ENCODE assay signal across 16 cellular contexts in the genomic region with DNA sequence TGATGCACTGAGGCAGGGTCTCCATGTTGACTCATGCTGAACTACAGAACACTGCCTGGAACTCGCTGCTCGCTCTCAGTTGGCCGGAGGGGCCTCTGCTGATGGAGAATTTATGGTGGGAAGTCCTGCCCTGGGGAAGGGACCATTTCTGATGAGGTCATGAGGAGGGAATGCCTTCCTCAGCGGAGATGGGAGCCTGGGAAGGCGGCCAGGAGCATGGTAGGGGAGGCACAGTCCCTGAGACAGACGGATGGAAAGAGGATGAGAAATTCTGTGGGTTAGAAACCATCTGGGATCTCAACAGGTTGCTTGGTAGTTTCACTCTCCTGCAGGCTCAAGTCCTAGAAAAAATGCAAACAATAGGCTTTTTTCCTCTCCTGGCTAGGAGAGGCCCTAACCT. TPM values are rescaled to one million over a fixed set of nuclear protein-coding genes. Genes with fewer than 3 reads are reported as not detected.
DNase-seq lines count a peak whose midpoint lies in the region; ATAC-seq and TF ChIP-seq lines count a peak whose summit lies in the region.
"Had no signal": no experiment of that assay in that cellular context is flagged by ENCODE, and none has a peak within 500 bp of the region (broad histone marks: within the 10 kb centered on the region; RNA-seq: fewer than 3 reads in every experiment).

No MANE protein-coding gene starts in this region.

- no peaks in the 10 kb centered on the region for H3K9me3 ChIP-seq in HEK293 (ENCODE audit: control insufficient read depth, insufficient read depth, low read depth, low read length)

- POLR2A ChIA-PET in HEK293 (lab: Yijun Ruan, JAX), result no interaction called here

- CTCF ChIA-PET in HEK293 (lab: Yijun Ruan, JAX), result no interaction called here

- H3K4me3 ChIP-seq in HEK293 (ENCODE audit: low read depth, low read length) (no peak overlapping the region), astrocyte of the cerebellum (ENCODE audit: low read depth, low read length) (no peak overlapping the region)

- ATAC-seq in HG02588 (IDR thresholded peaks at IDR 0.05; ENCODE audit: unreplicated experiment) (no peak), GM18502 (IDR thresholded peaks at IDR 0.05; ENCODE audit: poor library complexity, unreplicated experiment) (no peak)
- ATAC-seq: activated naive CD4-positive, alpha-beta T cell treated with anti-CD3 and anti-CD28 coated beads, Interleukin-2, amount 50 U/mL, for 72 hours; left cardiac atrium had no signal

- TF ChIP-seq CTCF in HEK293 (tag by site-specific recombination; IDR thresholded peaks at IDR 0.05) (no peak), astrocyte of the cerebellum (IDR thresholded peaks at IDR 0.05; ENCODE audit: low read depth, low read length, missing control alignments) (no peak)

- DNase-seq in A172 (ENCODE audit: low spot score) (peak; percentile 85), astrocyte of the cerebellum (ENCODE audit: low read depth) (peak; percentile 88), kidney tubule cell (ENCODE audit: low spot score) (peak; percentile 68), DMS53 (lab: John Stamatoyannopoulos, UW) (no peak)
- DNase-seq in stimulated activated CD4-positive, alpha-beta T cell treated with anti-CD3 and anti-CD28 coated beads, Interleukin-4, amount 100 ng/mL, for 1 hour, result no peak
- DNase-seq: activated CD4-positive, CD25-positive, alpha-beta regulatory T cell treated with anti-CD3 and anti-CD28 coated beads, Interleukin-2, amount 50 U/mL, for 72 hours; H9; left cardiac atrium; NCI-H146; NCI-H510A treated with DMSO at 0.1 percent for 48 hours; OCI-M1; stimulated activated CD4-positive, alpha-beta T cell treated with anti-CD3 and anti-CD28 coated beads, Interleukin-1b, Interleukin-23, amount 100 ng/mL, for 48 hours had no signal

- no peaks in the 10 kb centered on the region for H3K36me3 ChIP-seq in HEK293 (ENCODE audit: control insufficient read depth in 2 of 2, insufficient read depth in 1 of 2, low read length in 2 of 2)

- no peak overlapping the region for H3K27ac ChIP-seq in HEK293 (ENCODE audit: extremely low read depth, low read depth, low read length)

- in situ Hi-C loops in astrocyte of the cerebellum (cut with HindIII; ENCODE audit: low sequenced_read_pairs), result no loop called here

- H3K4me1 ChIP-seq in HEK293 (ENCODE audit: control insufficient read depth, insufficient read depth, low read length), result no peaks in the 10 kb centered on the region

TF ChIP-seq in HEK293, 187 proteins besides CTCF, POLR2A, EP300 and RAD21:
- 0 out of 2 replicates have a peak, but pooled peaks have one; percentile 26 for TF ChIP-seq SCRT2 (tag by site-specific recombination; IDR thresholded peaks at IDR 0.05)
- TF ChIP-seq ZNF37A (tag by site-specific recombination; IDR thresholded peaks at IDR 0.05), result no peak
TF ChIP-seq in HEK293: peak in this region for 1.

RNA-seq across cellular contexts. Expression of a gene that starts 56.8 kb away (rescaled TPM):
- 666 and 678 TPM in 2 replicates for total RNA-seq in A172 (2014; rRNA removed; shearing (Covaris generic))

Comparison
In these comparisons a context has a peak if more than half of its experiments do, and no peak if none do; other contexts are left out.
1. DNase-seq: peak in A172 (single experiment), astrocyte of the cerebellum (single experiment) and kidney tubule cell (single experiment); none in DMS53 (single experiment) and stimulated activated CD4-positive, alpha-beta T cell treated with anti-CD3 and anti-CD28 coated beads, Interleukin-4, amount 100 ng/mL, for 1 hour (single experiment).